1 cellular context compared by ENCODE assay signal in genomic region chr4:138978600-138978999, GRCh38.
TF ChIP-seq lines count a peak whose summit lies in the region.

No MANE protein-coding gene starts in this region.

TF ChIP-seq in H1, 55 proteins besides CTCF, POLR2A, EP300 and RAD21:
- no peak for TF ChIP-seq HDAC2 (IDR thresholded peaks at IDR 0.05; ENCODE audit: borderline replicate concordance in 1 of 2, low read depth in 2 of 2, low read length in 2 of 2)
- no peak for TF ChIP-seq CBX8 (IDR thresholded peaks at IDR 0.05; ENCODE audit: borderline replicate concordance, low read depth, low read length)
- TF ChIP-seq CREB1 (IDR thresholded peaks at IDR 0.05): no peak
